Comparison of ENCODE assay signal across 15 cellular contexts in genomic region chr10:101778151-101778780, GRCh38. TPM values are rescaled to one million over a fixed set of nuclear protein-coding genes. Genes with fewer than 3 reads are reported as not detected.
DNase-seq lines count a peak whose midpoint lies in the region; ATAC-seq lines count a peak whose summit lies in the region.
"Had no signal": no experiment of that assay in that cellular context is flagged by ENCODE, and none has a peak within 500 bp of the region (broad histone marks: within the 10 kb centered on the region; RNA-seq: fewer than 3 reads in every experiment).

No MANE protein-coding gene starts in this region.

- peaks cover 58% of the 10 kb centered on the region for H3K4me1 ChIP-seq in SJCRH30

- H3K36me3 ChIP-seq in SJCRH30: peaks cover 21% of the 10 kb centered on the region
- H3K36me3 ChIP-seq: transverse colon had no signal

- H3K9me3 Mint-ChIP-seq in activated CD8-positive, alpha-beta memory T cell treated with anti-CD3 and anti-CD28 coated beads, Interleukin-2, amount 10 ng/mL, durations not matched to agents 7 days and 5 days (ENCODE audit: low read depth): no peaks in the 10 kb centered on the region
- H3K9me3 Mint-ChIP-seq: activated CD4-positive, alpha-beta T cell treated with anti-CD3 and anti-CD28 coated beads, Interleukin-2, amount 10 ng/mL, durations not matched to agents 7 days and 5 days had no signal

- H3K4me3 Mint-ChIP-seq in activated CD8-positive, alpha-beta memory T cell treated with anti-CD3 and anti-CD28 coated beads, Interleukin-2, amount 10 ng/mL, durations not matched to agents 7 days and 5 days: no peak overlapping the region

- 0 out of 2 replicates have a peak overlapping the region, but pooled peaks have one; percentile 1 for H3K4me3 ChIP-seq in SJCRH30
- peak overlapping the region; percentile 57 for H3K4me3 ChIP-seq in iPS-18c (ENCODE audit: insufficient read depth, low read depth, low read length)
- H3K4me3 ChIP-seq: A549, HAP-1 had no signal

- H3K27ac ChIP-seq in SJCRH30: peak overlapping the region; percentile 39
- H3K27ac ChIP-seq: A549, transverse colon had no signal

- no peaks in the 10 kb centered on the region for H3K27me3 ChIP-seq in SJCRH30

- H3K9me3 ChIP-seq in SJCRH30 (replicated peaks) (no peaks in the 10 kb centered on the region), iPS-18c (ENCODE audit: control insufficient read depth, insufficient read depth, low read length) (no peaks in the 10 kb centered on the region)
- H3K9me3 ChIP-seq: A549, HAP-1, transverse colon had no signal

- no peak overlapping the region for H3K27ac Mint-ChIP-seq in activated CD8-positive, alpha-beta memory T cell treated with anti-CD3 and anti-CD28 coated beads, Interleukin-2, amount 10 ng/mL, durations not matched to agents 7 days and 5 days

- H3K4me1 Mint-ChIP-seq in activated CD8-positive, alpha-beta memory T cell treated with anti-CD3 and anti-CD28 coated beads, Interleukin-2, amount 10 ng/mL, durations not matched to agents 7 days and 5 days: peaks cover 41% of the 10 kb centered on the region

- peak; percentile 40 for DNase-seq in activated CD8-positive, alpha-beta memory T cell treated with anti-CD3 and anti-CD28 coated beads, Interleukin-2, amount 10 ng/mL, durations not matched to agents 7 days and 5 days
- DNase-seq in activated CD8-positive, alpha-beta memory T cell treated with anti-CD3 and anti-CD28 coated beads, Interleukin-2, amount 50 U/mL, for 4 hours: no peak
- DNase-seq in SJCRH30 (peak in 1 of 2 experiments; percentile 13), retina (peak; percentile 27), NCI-H1694 treated with DMSO at 0.1 percent for 48 hours (lab: John Stamatoyannopoulos, UW) (no peak)
- DNase-seq: activated CD4-positive, alpha-beta T cell treated with anti-CD3 and anti-CD28 coated beads, Interleukin-2, amount 10 ng/mL, durations not matched to agents 7 days and 5 days; amniotic stem cell; NCI-H446 treated with DMSO at 0.1 percent for 48 hours; SIG-M5 had no signal

- peaks cover 47% of the 10 kb centered on the region for H3K27me3 Mint-ChIP-seq in activated CD8-positive, alpha-beta memory T cell treated with anti-CD3 and anti-CD28 coated beads, Interleukin-2, amount 10 ng/mL, durations not matched to agents 7 days and 5 days

- ATAC-seq in activated CD8-positive, alpha-beta memory T cell treated with anti-CD3 and anti-CD28 coated beads, Interleukin-2, amount 10 ng/mL, durations not matched to agents 7 days and 5 days: no peak
- ATAC-seq in GM21529 (IDR thresholded peaks at IDR 0.05; ENCODE audit: unreplicated experiment) (no peak), GM19328 (IDR thresholded peaks at IDR 0.05; ENCODE audit: unreplicated experiment) (no peak)
- ATAC-seq: A549 had no signal

- peaks cover 2% of the 10 kb centered on the region for H3K36me3 Mint-ChIP-seq in activated CD8-positive, alpha-beta memory T cell treated with anti-CD3 and anti-CD28 coated beads, Interleukin-2, amount 10 ng/mL, durations not matched to agents 7 days and 5 days

- CTCF ChIA-PET in activated CD8-positive, alpha-beta memory T cell treated with anti-CD3 and anti-CD28 coated beads, Interleukin-2, amount 10 ng/mL, durations not matched to agents 7 days and 5 days (lab: Charles Lee): interaction anchor here (1.0 to 9.0 kb wide), 8 partner anchors 10 to 564 kb away, joined by 3 to 198 read pairs (median 4); partner anchors contain the start of gene FBXW4

RNA-seq across cellular contexts. Expression of gene FGF8, which starts 2.4 kb away (rescaled TPM):
- not detected for total RNA-seq in activated CD8-positive, alpha-beta memory T cell treated with anti-CD3 and anti-CD28 coated beads, Interleukin-2, amount 10 ng/mL, durations not matched to agents 7 days and 5 days
- total RNA-seq in SJCRH30 (2014; rRNA removed; shearing (Covaris generic)): 115 and 123 TPM in 2 replicates
- total RNA-seq: activated CD4-positive, alpha-beta T cell treated with anti-CD3 and anti-CD28 coated beads, Interleukin-2, amount 10 ng/mL, durations not matched to agents 7 days and 5 days; transverse colon had no signal

RNA-seq across cellular contexts. Expression of gene NPM3, which starts 5.0 kb away (rescaled TPM):
- total RNA-seq in activated CD8-positive, alpha-beta memory T cell treated with anti-CD3 and anti-CD28 coated beads, Interleukin-2, amount 10 ng/mL, durations not matched to agents 7 days and 5 days: 10 to 100 TPM; 46.1 to 75.4 TPM
- 238 and 287 TPM in 2 replicates for total RNA-seq in SJCRH30 (2014; rRNA removed; shearing (Covaris generic))

RNA-seq across cellular contexts. Expression of gene OGA, which starts 40.0 kb away (rescaled TPM):
- total RNA-seq in activated CD8-positive, alpha-beta memory T cell treated with anti-CD3 and anti-CD28 coated beads, Interleukin-2, amount 10 ng/mL, durations not matched to agents 7 days and 5 days: 100 to 1,000 TPM; 120 to 139 TPM
- 110 and 132 TPM in 2 replicates for total RNA-seq in SJCRH30 (2014; rRNA removed; shearing (Covaris generic))

Comparison
In these comparisons a context has a peak if more than half of its experiments do, and no peak if none do; other contexts are left out.
1. DNase-seq: peak in activated CD8-positive, alpha-beta memory T cell treated with anti-CD3 and anti-CD28 coated beads, Interleukin-2, amount 10 ng/mL, durations not matched to agents 7 days and 5 days (single experiment) and retina (single experiment); none in activated CD8-positive, alpha-beta memory T cell treated with anti-CD3 and anti-CD28 coated beads, Interleukin-2, amount 50 U/mL, for 4 hours (single experiment) and NCI-H1694 treated with DMSO at 0.1 percent for 48 hours (single experiment).
2. RNA of gene FGF8, which starts 2.4 kb away (total RNA-seq): 115 to 123 TPM in SJCRH30; not detected in activated CD8-positive, alpha-beta memory T cell treated with anti-CD3 and anti-CD28 coated beads, Interleukin-2, amount 10 ng/mL, durations not matched to agents 7 days and 5 days; every median in the first group is over 100 times any median in the second.